Comparison of ENCODE assay signal across 11 cellular contexts in genomic region chrX:3346436-3347329, GRCh38. TPM values are rescaled to one million over a fixed set of nuclear protein-coding genes. Genes with fewer than 3 reads are reported as not detected.
A peak's percentile ranks its signal among the peaks of the same experiment; 100 is the strongest.
DNase-seq lines count a peak whose midpoint lies in the region; TF ChIP-seq lines count a peak whose summit lies in the region.
"Had no signal": no experiment of that assay in that cellular context is flagged by ENCODE, and none has a peak within 500 bp of the region (broad histone marks: within the 10 kb centered on the region; RNA-seq: fewer than 3 reads in every experiment).

TSS of gene MXRA5 (minus strand) at chrX:3346652. CDS start at chrX:3343833, 2,819 bp downstream.

- H2BK12ac ChIP-seq in H9 (ENCODE audit: insufficient read length, low read depth, low read length), result no peak within 1 kb of the TSS

- intact Hi-C loops in CD14-positive monocyte (cut with micrococcal nuclease), result no loop called here

- H3K4me3 Mint-ChIP-seq in H9, result peak within 1 kb of the TSS; percentile 66 to 95
- peak within 1 kb of the TSS in 1 of 2 donors; percentile 80 for H3K4me3 Mint-ChIP-seq in CD14-positive monocyte
- H3K4me3 Mint-ChIP-seq: activated CD4-positive, alpha-beta T cell treated with anti-CD3 and anti-CD28 coated beads for 36 hours had no signal

- H3K4me1 Mint-ChIP-seq in H9, result peaks cover 9 to 11% of the 10 kb centered on the region in 2 experiments
- H3K4me1 Mint-ChIP-seq in CD14-positive monocyte, result no peaks in the 10 kb centered on the region
- H3K4me1 Mint-ChIP-seq: activated CD4-positive, alpha-beta T cell treated with anti-CD3 and anti-CD28 coated beads for 36 hours had no signal

- H3K4me2 ChIP-seq in H9 (ENCODE audit: insufficient read depth, insufficient read length, low read length) (peak within 1 kb of the TSS; percentile 95), smooth muscle cell (peak within 1 kb of the TSS; percentile 92)

- WGBS in H9 (ENCODE audit: extremely low coverage, insufficient read length, low lambda C conversion rate), result no CpG with 5 or more reads among the region's 77 CpGs
- 29% methylated on average over 63 of the region's 77 CpGs for WGBS in smooth muscle cell (ENCODE audit: low lambda C conversion rate)

- peaks cover 8% of the 10 kb centered on the region; the same call in 1 of the 2 replicates for H3K27me3 ChIP-seq in H9 (ENCODE audit: insufficient read depth, low read length)
- no peaks in the 10 kb centered on the region for H3K27me3 ChIP-seq in smooth muscle cell (ENCODE audit: low read depth)

- H3K9me3 ChIP-seq in H9 (ENCODE audit: control insufficient read depth, low read depth, low read length), result no peaks in the 10 kb centered on the region
- no peaks in the 10 kb centered on the region for H3K9me3 ChIP-seq in smooth muscle cell (replicated peaks; ENCODE audit: low read depth)

- H3F3A ChIP-seq in smooth muscle cell (ENCODE audit: low read depth), result no peaks in the 10 kb centered on the region

- no peak within 1 kb of the TSS for H2BK5ac ChIP-seq in H9 (ENCODE audit: insufficient read length, low read length)

- no peak within 1 kb of the TSS for H3K18ac ChIP-seq in H9 (ENCODE audit: insufficient read length, low read depth, low read length)

- H4K8ac ChIP-seq in H9 (replicated peaks; ENCODE audit: insufficient read length, low read depth, low read length), result no peak within 1 kb of the TSS

- H3K27ac ChIP-seq in H9 (ENCODE audit: insufficient read length, low read depth, low read length) (no peak within 1 kb of the TSS), smooth muscle cell (ENCODE audit: low read depth) (peak within 1 kb of the TSS; percentile 81)

- H2BK20ac ChIP-seq in H9 (ENCODE audit: low read depth, low read length, poor library complexity, severe bottlenecking), result no peak within 1 kb of the TSS

- peaks cover 17% of the 10 kb centered on the region for H3K23me2 ChIP-seq in H9 (ENCODE audit: insufficient read length, low read depth, low read length, poor library complexity, severe bottlenecking)

- no peak within 1 kb of the TSS for H3K9ac ChIP-seq in H9 (ENCODE audit: extremely low read depth, insufficient read length, low read length)
- H3K9ac ChIP-seq in smooth muscle cell (ENCODE audit: low read depth), result peak within 1 kb of the TSS; percentile 85

- H3K27ac Mint-ChIP-seq in H9, result peak within 1 kb of the TSS in 1 of 3 experiments; percentile 12; a peak in 1 of 7 replicates
- H3K27ac Mint-ChIP-seq in CD14-positive monocyte, result no peak within 1 kb of the TSS
- H3K27ac Mint-ChIP-seq: activated CD4-positive, alpha-beta T cell treated with anti-CD3 and anti-CD28 coated beads for 36 hours had no signal

- peak within 1 kb of the TSS; percentile 24; the same call in 1 of the 2 replicates for H3K14ac ChIP-seq in H9 (ENCODE audit: insufficient read depth, low read length)

- H3K36me3 ChIP-seq in smooth muscle cell (ENCODE audit: low read depth), result peaks cover 9% of the 10 kb centered on the region

- no peak within 1 kb of the TSS for H2AK5ac ChIP-seq in H9 (ENCODE audit: insufficient read length, low read length)

- DNase-seq in H9 (peak; percentile 76), choroid plexus epithelial cell (ENCODE audit: low read depth) (peak; percentile 50), islet precursor cell (peak; percentile 80), smooth muscle cell (lab: John Stamatoyannopoulos, UW; ENCODE audit: unreplicated experiment) (no peak), dermis blood vessel endothelial cell (no peak), occipital lobe (lab: John Stamatoyannopoulos, UW) (no peak), dedifferentiated amniotic fluid mesenchymal stem cell (ENCODE audit: extremely low spot score) (no peak), CD14-positive monocyte (ENCODE audit: low spot score) (no peak)
- DNase-seq: activated CD4-positive, alpha-beta T cell treated with anti-CD3 and anti-CD28 coated beads for 36 hours; NCI-H1417 had no signal

- TF ChIP-seq CTCF in H9 (conservative IDR thresholded peaks at IDR 0.05), result no peak
- no peak for TF ChIP-seq CTCF in choroid plexus epithelial cell (conservative IDR thresholded peaks at IDR 0.05; ENCODE audit: low read depth, low read length)
- no peak for TF ChIP-seq CTCF in smooth muscle cell (IDR thresholded peaks at IDR 0.05; ENCODE audit: borderline replicate concordance, insufficient read depth, poor library complexity, severe bottlenecking)
- no peak for TF ChIP-seq CTCF in CD14-positive monocyte (IDR thresholded peaks at IDR 0.05)

- no peak within 1 kb of the TSS for H3K4ac ChIP-seq in H9 (ENCODE audit: low read depth, low read length)

- no peak within 1 kb of the TSS for H3K23ac ChIP-seq in H9 (ENCODE audit: insufficient read length, low read depth, low read length)

- no peak within 1 kb of the TSS for H2BK15ac ChIP-seq in H9 (ENCODE audit: low read depth, low read length)

- no peaks in the 10 kb centered on the region for H4K20me1 ChIP-seq in H9 (ENCODE audit: control insufficient read depth, insufficient read depth, insufficient read length)
- H4K20me1 ChIP-seq in smooth muscle cell (ENCODE audit: low read depth), result peaks cover 26% of the 10 kb centered on the region

- no peak within 1 kb of the TSS for H2AFZ ChIP-seq in H9 (ENCODE audit: low read length)
- peak within 1 kb of the TSS; percentile 15 for H2AFZ ChIP-seq in smooth muscle cell (ENCODE audit: low read depth)

- H4K5ac ChIP-seq in H9 (ENCODE audit: insufficient read length, low read depth, low read length), result no peak within 1 kb of the TSS

- no peaks in the 10 kb centered on the region for H3K79me1 ChIP-seq in H9 (ENCODE audit: insufficient read depth, low read depth, low read length, poor library complexity, severe bottlenecking)

- H3K79me2 ChIP-seq in H9 (ENCODE audit: insufficient read depth, low read length), result no peaks in the 10 kb centered on the region
- H3K79me2 ChIP-seq in smooth muscle cell (ENCODE audit: low read depth), result peaks cover 40% of the 10 kb centered on the region

- H3K56ac ChIP-seq in H9 (ENCODE audit: insufficient read length, low read depth, low read length), result no peak within 1 kb of the TSS

- H3K27me3 Mint-ChIP-seq in H9 (ENCODE audit: low read depth), result peaks cover 77% of the 10 kb centered on the region
- peaks cover 22 to 47% (median 45%) of the 10 kb centered on the region in 3 donors for H3K27me3 Mint-ChIP-seq in CD14-positive monocyte (ENCODE audit: low read depth in 3 of 3)

- no peak within 1 kb of the TSS for H4K91ac ChIP-seq in H9 (ENCODE audit: insufficient read length, low read depth, low read length)

- H2BK120ac ChIP-seq in H9 (ENCODE audit: low read depth, low read length, poor library complexity, severe bottlenecking), result no peak within 1 kb of the TSS

- H3T11ph ChIP-seq in H9 (ENCODE audit: low read length), result no peak within 1 kb of the TSS

- peaks cover 6 to 8% of the 10 kb centered on the region in 2 experiments; a peak in 4 of 5 replicates for H3K9me3 Mint-ChIP-seq in H9
- H3K9me3 Mint-ChIP-seq in CD14-positive monocyte, result peaks cover 2 to 31% (median 15%) of the 10 kb centered on the region in 7 donors

- H3K4me3 ChIP-seq in choroid plexus epithelial cell (ENCODE audit: low read depth, low read length) (peak within 1 kb of the TSS; percentile 48), smooth muscle cell (peak within 1 kb of the TSS; percentile 69)

- H3K36me3 Mint-ChIP-seq in H9 (ENCODE audit: insufficient read depth in 1 of 3, low read depth in 3 of 3), result peaks cover 0 to 7% (median 3%) of the 10 kb centered on the region in 3 experiments; a peak in 3 of 7 replicates
- no peaks in the 10 kb centered on the region for H3K36me3 Mint-ChIP-seq in CD14-positive monocyte

- H3K4me1 ChIP-seq in H9 (ENCODE audit: insufficient read depth, low read length) (no peaks in the 10 kb centered on the region), smooth muscle cell (ENCODE audit: low read depth) (peaks cover 6% of the 10 kb centered on the region)

RNA-seq across cellular contexts. Expression of gene MXRA5, which starts in this region (rescaled TPM):
- total RNA-seq in H9 (2021), result 0.99 and 1.0 TPM in 2 replicates
- 395 and 431 TPM in 2 replicates for total RNA-seq in smooth muscle cell
- 130 and 167 TPM in 2 replicates for polyA plus RNA-seq in smooth muscle cell
- total RNA-seq in dermis blood vessel endothelial cell, result under 0.01 TPM in 2 replicates
- 1.7 TPM for total RNA-seq in occipital lobe
- polyA plus RNA-seq in CD14-positive monocyte, result not detected
- total RNA-seq: activated CD4-positive, alpha-beta T cell treated with anti-CD3 and anti-CD28 coated beads for 36 hours; endothelial cell of umbilical vein had no signal
- polyA plus RNA-seq: endothelial cell of umbilical vein had no signal

Comparison
In these comparisons a context has a peak if more than half of its experiments do, and no peak if none do; other contexts are left out.
1. RNA of gene MXRA5 (total RNA-seq): 395 to 431 TPM in smooth muscle cell; 1.7 TPM in occipital lobe (single experiment), 0.99 to 1.0 TPM in H9 and under 0.01 TPM in dermis blood vessel endothelial cell; every median in the first group is over 100 times any median in the second.
2. RNA of gene MXRA5 (polyA plus RNA-seq): 130 to 167 TPM in smooth muscle cell; not detected in CD14-positive monocyte; every median in the first group is over 100 times any median in the second.
3. DNase-seq: peak in H9 (single experiment), choroid plexus epithelial cell (single experiment) and islet precursor cell (single experiment); none in smooth muscle cell (single experiment), dermis blood vessel endothelial cell (single experiment), occipital lobe (single experiment), dedifferentiated amniotic fluid mesenchymal stem cell (single experiment) and CD14-positive monocyte (single experiment).